In genomic region chr12:33818313-33818712, GRCh38 we compare ENCODE assay signal across 28 cellular contexts.
DNase-seq lines count a peak whose midpoint lies in the region; ATAC-seq, FAIRE-seq and TF ChIP-seq lines count a peak whose summit lies in the region.
"Had no signal": no experiment of that assay in that cellular context is flagged by ENCODE, and none has a peak within 500 bp of the region (broad histone marks: within the 10 kb centered on the region; RNA-seq: fewer than 3 reads in every experiment).

No MANE protein-coding gene starts in this region.

- no peak overlapping the region for H3K4ac ChIP-seq in neuronal stem cell (ENCODE audit: low read length)

- no peaks in the 10 kb centered on the region for H3K79me1 ChIP-seq in neuronal stem cell (ENCODE audit: low read depth, low read length)

- no peaks in the 10 kb centered on the region for H3K4me1 Mint-ChIP-seq in stimulated activated memory B cell treated with anti-CD40 and anti-IgM and Interleukin-4, amounts not matched to agents 10 μg/mL and 1 μg/mL and 100 μg/mL, for 72 hours
- no peaks in the 10 kb centered on the region for H3K4me1 Mint-ChIP-seq in osteocyte (ENCODE audit: unreplicated experiment)
- H3K4me1 Mint-ChIP-seq in activated CD4-positive, alpha-beta T cell treated with anti-CD3 and anti-CD28 coated beads, Interleukin-2, amount 10 ng/mL, durations not matched to agents 24 days and 14 days, result no peaks in the 10 kb centered on the region
- H3K4me1 Mint-ChIP-seq: CD14-positive monocyte; CD4-positive, alpha-beta memory T cell; CD4-positive, CD25-positive, alpha-beta regulatory T cell; CD8-positive, alpha-beta memory T cell had no signal

- H3K36me3 Mint-ChIP-seq in stimulated activated memory B cell treated with anti-CD40 and anti-IgM and Interleukin-4, amounts not matched to agents 10 μg/mL and 1 μg/mL and 100 μg/mL, for 72 hours, result no peaks in the 10 kb centered on the region
- H3K36me3 Mint-ChIP-seq in osteocyte (ENCODE audit: unreplicated experiment), result no peaks in the 10 kb centered on the region
- no peaks in the 10 kb centered on the region for H3K36me3 Mint-ChIP-seq in activated CD4-positive, alpha-beta T cell treated with anti-CD3 and anti-CD28 coated beads, Interleukin-2, amount 10 ng/mL, durations not matched to agents 24 days and 14 days (ENCODE audit: low read depth)
- H3K36me3 Mint-ChIP-seq: CD14-positive monocyte; CD4-positive, alpha-beta memory T cell; CD4-positive, CD25-positive, alpha-beta regulatory T cell; CD8-positive, alpha-beta memory T cell had no signal

- no peak overlapping the region for H2BK120ac ChIP-seq in neuronal stem cell (ENCODE audit: low read depth, low read length)

- H3K4me3 ChIP-seq in neuronal stem cell (ENCODE audit: low read length in 2 of 2) (no peak overlapping the region), upper lobe of right lung (no peak overlapping the region)
- H3K4me3 ChIP-seq: BLaER1 had no signal

- no peak overlapping the region for H2AFZ ChIP-seq in neuronal stem cell (ENCODE audit: low read length)

- no peak overlapping the region for H3K4me3 Mint-ChIP-seq in stimulated activated memory B cell treated with anti-CD40 and anti-IgM and Interleukin-4, amounts not matched to agents 10 μg/mL and 1 μg/mL and 100 μg/mL, for 72 hours
- H3K4me3 Mint-ChIP-seq in osteocyte (ENCODE audit: unreplicated experiment), result no peak overlapping the region
- no peak overlapping the region for H3K4me3 Mint-ChIP-seq in activated CD4-positive, alpha-beta T cell treated with anti-CD3 and anti-CD28 coated beads, Interleukin-2, amount 10 ng/mL, durations not matched to agents 24 days and 14 days
- H3K4me3 Mint-ChIP-seq: CD14-positive monocyte; CD4-positive, alpha-beta memory T cell; CD4-positive, CD25-positive, alpha-beta regulatory T cell; CD8-positive, alpha-beta memory T cell had no signal

- H2BK5ac ChIP-seq in neuronal stem cell (ENCODE audit: low read length), result no peak overlapping the region

- no peaks in the 10 kb centered on the region for H3K9me3 ChIP-seq in neuronal stem cell (replicated peaks in 1 of 2; ENCODE audit: control insufficient read depth in 2 of 2, insufficient read depth in 1 of 2, low read depth in 1 of 2, low read length in 2 of 2)
- H3K9me3 ChIP-seq in upper lobe of right lung, result no peaks in the 10 kb centered on the region
- H3K9me3 ChIP-seq: BE2C, BLaER1 had no signal

- intact Hi-C loops in sciatic nerve (cut with DNase I), result no loop called here
- intact Hi-C loops in upper lobe of right lung (cut with DNase I), result no loop called here
- intact Hi-C loops in activated CD4-positive, alpha-beta T cell treated with anti-CD3 and anti-CD28 coated beads, Interleukin-2, amount 10 ng/mL, durations not matched to agents 24 days and 14 days (cut with micrococcal nuclease), result no loop called here

- H2BK12ac ChIP-seq in neuronal stem cell (ENCODE audit: low read length), result peak overlapping the region; percentile 10

- H3K18ac ChIP-seq in neuronal stem cell (ENCODE audit: low read length), result no peak overlapping the region

- H3K9ac ChIP-seq in neuronal stem cell (ENCODE audit: low read depth, low read length, poor library complexity), result no peak overlapping the region
- H3K9ac ChIP-seq: BLaER1 had no signal

- no peaks in the 10 kb centered on the region for H3K27me3 Mint-ChIP-seq in stimulated activated memory B cell treated with anti-CD40 and anti-IgM and Interleukin-4, amounts not matched to agents 10 μg/mL and 1 μg/mL and 100 μg/mL, for 72 hours
- H3K27me3 Mint-ChIP-seq in osteocyte (ENCODE audit: unreplicated experiment), result no peaks in the 10 kb centered on the region
- no peaks in the 10 kb centered on the region for H3K27me3 Mint-ChIP-seq in activated CD4-positive, alpha-beta T cell treated with anti-CD3 and anti-CD28 coated beads, Interleukin-2, amount 10 ng/mL, durations not matched to agents 24 days and 14 days
- H3K27me3 Mint-ChIP-seq: CD4-positive, alpha-beta memory T cell; CD4-positive, CD25-positive, alpha-beta regulatory T cell; CD8-positive, alpha-beta memory T cell had no signal

- no peaks in the 10 kb centered on the region for H3K36me3 ChIP-seq in neuronal stem cell (replicated peaks in 1 of 2; ENCODE audit: control insufficient read depth in 2 of 2, insufficient read depth in 2 of 2, low read length in 2 of 2)
- no peaks in the 10 kb centered on the region for H3K36me3 ChIP-seq in upper lobe of right lung
- H3K36me3 ChIP-seq: BE2C, BLaER1 had no signal

- no peak overlapping the region for H2BK15ac ChIP-seq in neuronal stem cell (ENCODE audit: low read length)

- no peak overlapping the region for H2AK5ac ChIP-seq in neuronal stem cell (ENCODE audit: low read depth, low read length)

- ATAC-seq in sciatic nerve, result peak; percentile 38
- ATAC-seq in stimulated activated memory B cell treated with anti-CD40 and anti-IgM and Interleukin-4, amounts not matched to agents 10 μg/mL and 1 μg/mL and 100 μg/mL, for 72 hours, result peak; percentile 12
- ATAC-seq in upper lobe of right lung, result peak; percentile 20

- no peak overlapping the region for H4K8ac ChIP-seq in neuronal stem cell (ENCODE audit: low read depth, low read length)

- peaks cover 8% of the 10 kb centered on the region for H3K9me3 Mint-ChIP-seq in stimulated activated memory B cell treated with anti-CD40 and anti-IgM and Interleukin-4, amounts not matched to agents 10 μg/mL and 1 μg/mL and 100 μg/mL, for 72 hours
- H3K9me3 Mint-ChIP-seq in osteocyte (ENCODE audit: unreplicated experiment), result peaks cover 46% of the 10 kb centered on the region
- peaks cover 4% of the 10 kb centered on the region for H3K9me3 Mint-ChIP-seq in activated CD4-positive, alpha-beta T cell treated with anti-CD3 and anti-CD28 coated beads, Interleukin-2, amount 10 ng/mL, durations not matched to agents 24 days and 14 days

- H3K27ac ChIP-seq in neuronal stem cell (replicated peaks; ENCODE audit: low read length) (no peak overlapping the region), upper lobe of right lung (no peak overlapping the region)
- H3K27ac ChIP-seq: BLaER1 had no signal

- FAIRE-seq in urothelium cell line (lab: Jason Lieb, UNC), result no peak
- FAIRE-seq: A204.1, GM12891, GM19239 had no signal

- H3K27me3 ChIP-seq in neuronal stem cell (ENCODE audit: control insufficient read depth in 3 of 3, insufficient read depth in 3 of 3, low read depth in 1 of 3, low read length in 3 of 3), result no peaks in the 10 kb centered on the region
- H3K27me3 ChIP-seq in upper lobe of right lung, result no peaks in the 10 kb centered on the region
- H3K27me3 ChIP-seq: BE2C, BLaER1 had no signal

- no peak overlapping the region for H3K23ac ChIP-seq in neuronal stem cell (ENCODE audit: low read depth, low read length, poor library complexity)

- H3K4me1 ChIP-seq in neuronal stem cell (ENCODE audit: control insufficient read depth in 2 of 2, insufficient read depth in 1 of 2, low read depth in 1 of 2, low read length in 2 of 2) (no peaks in the 10 kb centered on the region), upper lobe of right lung (no peaks in the 10 kb centered on the region)
- H3K4me1 ChIP-seq: BE2C, BLaER1 had no signal

- H4K91ac ChIP-seq in neuronal stem cell (ENCODE audit: low read depth, low read length, poor library complexity), result no peak overlapping the region

- no peak overlapping the region for H3K4me2 ChIP-seq in neuronal stem cell (ENCODE audit: insufficient read depth, low read length, poor library complexity, severe bottlenecking)
- H3K4me2 ChIP-seq: BLaER1 had no signal

- H3K27ac Mint-ChIP-seq in stimulated activated memory B cell treated with anti-CD40 and anti-IgM and Interleukin-4, amounts not matched to agents 10 μg/mL and 1 μg/mL and 100 μg/mL, for 72 hours, result no peak overlapping the region
- H3K27ac Mint-ChIP-seq in osteocyte (ENCODE audit: unreplicated experiment), result no peak overlapping the region
- H3K27ac Mint-ChIP-seq in activated CD4-positive, alpha-beta T cell treated with anti-CD3 and anti-CD28 coated beads, Interleukin-2, amount 10 ng/mL, durations not matched to agents 24 days and 14 days, result no peak overlapping the region
- H3K27ac Mint-ChIP-seq: CD14-positive monocyte; CD4-positive, alpha-beta memory T cell; CD4-positive, CD25-positive, alpha-beta regulatory T cell; CD8-positive, alpha-beta memory T cell had no signal

- H3K14ac ChIP-seq in neuronal stem cell (ENCODE audit: low read length), result no peak overlapping the region

- TF ChIP-seq CTCF in upper lobe of right lung (IDR thresholded peaks at IDR 0.05) (no peak), osteocyte (IDR thresholded peaks at IDR 0.05) (no peak)

- no peak for DNase-seq in neuronal stem cell (ENCODE audit: low spot score)
- no peak for DNase-seq in sciatic nerve (ENCODE audit: low spot score)
- no peak for DNase-seq in upper lobe of right lung
- no peak for DNase-seq in urothelium cell line (ENCODE audit: low spot score)
- DNase-seq in osteocyte (ENCODE audit: extremely low spot score, unreplicated experiment), result no peak
- no peak for DNase-seq in activated CD4-positive, alpha-beta T cell treated with anti-CD3 and anti-CD28 coated beads, Interleukin-2, amount 10 ng/mL, durations not matched to agents 24 days and 14 days
- DNase-seq in kidney glomerular epithelial cell (lab: John Stamatoyannopoulos, UW), result no peak
- DNase-seq: 8988T; ACHN; BE2C; C1 segment of cervical spinal cord; CD4-positive, alpha-beta memory T cell; CD4-positive, CD25-positive, alpha-beta regulatory T cell; CD8-positive, alpha-beta memory T cell; COR-L47; DMS 273 treated with DMSO at 0.1 percent for 48 hours; DMS153; DMS53; DMS79; DND-41; EL; GDM1 had no signal

- no CpG with 5 or more reads among the region's 5 CpGs for WGBS in neuronal stem cell (ENCODE audit: extremely low coverage in 2 of 2, insufficient read length in 2 of 2, insufficient replicate concordance in 1 of 2), 2 donors
